1 cellular context compared by ENCODE assay signal in the genomic region with DNA sequence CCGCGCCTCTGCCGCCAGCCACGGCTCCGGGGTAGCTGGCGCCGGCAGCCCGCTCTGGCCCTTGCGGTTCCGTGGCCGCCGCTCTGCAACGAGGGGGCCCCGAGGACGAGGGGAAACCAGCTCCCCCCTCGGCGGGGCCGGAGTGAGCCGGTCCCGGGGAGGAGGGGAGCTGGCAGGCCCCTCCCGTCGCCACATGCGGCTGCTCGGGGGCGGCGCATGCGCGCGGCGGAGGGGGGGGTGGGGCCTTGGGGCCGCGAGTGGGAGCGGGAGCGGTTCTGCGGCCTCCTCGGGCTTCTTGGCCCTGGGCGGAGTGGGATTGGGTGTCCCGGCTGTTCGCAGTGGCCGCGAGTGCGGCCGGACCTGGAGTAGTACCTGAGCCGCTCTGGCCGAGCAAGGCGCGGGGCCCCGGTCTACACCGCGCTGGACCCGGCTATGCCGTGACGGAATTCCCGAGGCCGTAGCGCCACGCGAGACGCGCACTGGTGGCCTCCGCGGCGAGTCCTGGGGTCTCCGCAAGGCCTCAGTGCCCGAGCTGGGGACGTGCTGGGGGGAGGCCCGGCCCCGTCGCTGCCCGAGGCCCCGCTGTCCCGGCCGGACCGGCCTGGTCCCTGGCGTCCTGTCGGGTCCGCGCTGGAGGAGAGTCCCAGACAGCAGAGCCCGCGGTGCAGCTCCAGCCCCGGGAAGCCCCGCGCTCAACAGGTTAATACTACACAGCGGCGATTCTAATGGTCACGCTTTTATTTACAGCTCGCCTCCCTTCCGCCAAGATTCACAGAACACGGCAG.
TF ChIP-seq lines count a peak whose summit lies in the region.

No MANE protein-coding gene starts in this region.

TF ChIP-seq in K562, 482 proteins besides CTCF, POLR2A, EP300 and RAD21 (continued from another document):
- TF ChIP-seq, protein P1, sequence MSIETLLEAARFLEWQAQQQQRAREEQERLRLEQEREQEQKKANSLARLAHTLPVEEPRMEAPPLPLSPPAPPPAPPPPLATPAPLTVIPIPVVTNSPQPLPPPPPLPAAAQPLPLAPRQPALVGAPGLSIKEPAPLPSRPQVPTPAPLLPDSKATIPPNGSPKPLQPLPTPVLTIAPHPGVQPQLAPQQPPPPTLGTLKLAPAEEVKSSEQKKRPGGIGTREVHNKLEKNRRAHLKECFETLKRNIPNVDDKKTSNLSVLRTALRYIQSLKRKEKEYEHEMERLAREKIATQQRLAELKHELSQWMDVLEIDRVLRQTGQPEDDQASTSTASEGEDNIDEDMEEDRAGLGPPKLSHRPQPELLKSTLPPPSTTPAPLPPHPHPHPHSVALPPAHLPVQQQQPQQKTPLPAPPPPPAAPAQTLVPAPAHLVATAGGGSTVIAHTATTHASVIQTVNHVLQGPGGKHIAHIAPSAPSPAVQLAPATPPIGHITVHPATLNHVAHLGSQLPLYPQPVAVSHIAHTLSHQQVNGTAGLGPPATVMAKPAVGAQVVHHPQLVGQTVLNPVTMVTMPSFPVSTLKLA (conservative IDR thresholded peaks at IDR 0.05), result peak; percentile 13 to 61; a peak in 3 of 4 replicates
TF ChIP-seq in K562: peak in this region for 147.
